In genomic region chr7:93453264-93453663, GRCh38 we compare ENCODE assay signal across 21 cellular contexts.
"Had no signal": no experiment of that assay in that cellular context is flagged by ENCODE, and none has a peak within 500 bp of the region (broad histone marks: within the 10 kb centered on the region; RNA-seq: fewer than 3 reads in every experiment).

No MANE protein-coding gene starts in this region.

- ATAC-seq: PC-3 had no signal

- H3K4me2 ChIP-seq: SK-N-SH had no signal

- H3K9me3 ChIP-seq: SK-N-SH had no signal

- DNase-seq: Karpas-422, KG1, MM.1S, NCI-H1092 treated with DMSO at 0.1 percent for 48 hours, NCI-H1436, NCI-H187, NCI-H2029 treated with DMSO at 0.1 percent for 48 hours, NCI-H2171 treated with DMSO at 0.1 percent for 48 hours, NCI-H345, NCI-H446 treated with DMSO at 0.1 percent for 48 hours, NCI-H524, NCI-H526 treated with DMSO at 0.1 percent for 48 hours, NCI-H748 treated with DMSO at 0.1 percent for 48 hours, PC-3, Right ventricle myocardium superior, RPMI8226, SIG-M5, SK-N-SH, SW 1271, T-helper 1 cell had no signal

- FAIRE-seq: RCC 7860 had no signal

- H3K9ac ChIP-seq: SK-N-SH had no signal
